Comparison of ENCODE assay signal across 8 cellular contexts in the genomic region with DNA sequence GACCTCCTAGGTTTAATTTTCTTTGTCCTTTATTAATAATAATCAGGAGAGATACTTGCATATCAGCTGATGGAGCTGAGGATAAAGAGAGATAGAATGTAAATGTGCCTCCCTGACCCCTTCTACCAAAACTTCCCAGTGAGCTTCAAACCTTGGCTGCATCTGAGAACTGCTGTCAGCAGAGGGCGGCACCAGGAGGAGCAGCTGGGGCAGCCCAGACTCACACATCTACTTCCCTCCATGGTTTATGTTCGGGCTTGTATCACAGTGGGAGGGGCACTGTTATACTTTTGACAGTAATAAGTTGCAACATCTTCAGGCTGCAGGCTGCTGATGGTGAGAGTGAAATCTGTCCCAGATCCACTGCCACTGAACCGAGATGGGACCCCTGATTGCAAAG.
DNase-seq lines count a peak whose midpoint lies in the region; ATAC-seq and TF ChIP-seq lines count a peak whose summit lies in the region.
"Not testable (repeated sequence)": the region's sequence is repeated elsewhere in the genome, so short reads cannot be mapped to it uniquely, and the experiment has no call there.

No MANE protein-coding gene starts in this region.

- H3K27me3 Mint-ChIP-seq in HFFc6 (ENCODE audit: insufficient read depth); activated naive CD8-positive, alpha-beta T cell treated with anti-CD3 and anti-CD28 coated beads, Interleukin-2, amount 50 U/mL, for 24 hours: not testable (repeated sequence)

- not testable (repeated sequence) for H3K4me1 Mint-ChIP-seq in HFFc6 (ENCODE audit: low read depth); activated naive CD8-positive, alpha-beta T cell treated with anti-CD3 and anti-CD28 coated beads, Interleukin-2, amount 50 U/mL, for 24 hours

- H3K4me3 ChIP-seq in MG63; RWPE2 (ENCODE audit: severe bottlenecking); gastroesophageal sphincter; lung; testis: not testable (repeated sequence)

- H3K27me3 ChIP-seq in MG63; RWPE2 (ENCODE audit: insufficient read depth, poor library complexity, severe bottlenecking); gastroesophageal sphincter; lung (ENCODE audit: control insufficient read depth, insufficient read depth); testis: not testable (repeated sequence)

- peak; percentile 97 for ATAC-seq in RWPE2 (ENCODE audit: low read depth)
- not testable (repeated sequence) for ATAC-seq in activated naive CD8-positive, alpha-beta T cell treated with anti-CD3 and anti-CD28 coated beads, Interleukin-2, amount 50 U/mL, for 24 hours
- ATAC-seq in gastroesophageal sphincter = peak; percentile 59
- ATAC-seq in lung (ENCODE audit: insufficient read depth, low FRiP score) = peak; percentile 34

- not testable (repeated sequence) for H3K27ac Mint-ChIP-seq in HFFc6; activated naive CD8-positive, alpha-beta T cell treated with anti-CD3 and anti-CD28 coated beads, Interleukin-2, amount 50 U/mL, for 24 hours

- not testable (repeated sequence) for TF ChIP-seq EP300 in gastroesophageal sphincter (IDR thresholded peaks at IDR 0.05)

- H3K36me3 ChIP-seq in MG63; RWPE2 (ENCODE audit: low read depth); gastroesophageal sphincter; lung (ENCODE audit: control insufficient read depth in 2 of 2, insufficient read depth in 2 of 2, low read length in 2 of 2); testis (ENCODE audit: low read depth, missing control alignments): not testable (repeated sequence)

- not testable (repeated sequence) for H3K9me3 ChIP-seq in MG63; RWPE2 (ENCODE audit: severe bottlenecking); gastroesophageal sphincter; lung (ENCODE audit: control insufficient read depth in 2 of 2, insufficient read depth in 1 of 2, low read length in 1 of 2); testis

- intact Hi-C loops in testis (cut with DNase I; ENCODE audit: low total_unique reads) = not testable (repeated sequence)

- not testable (repeated sequence) for H3K36me3 Mint-ChIP-seq in HFFc6 (ENCODE audit: low read depth); activated naive CD8-positive, alpha-beta T cell treated with anti-CD3 and anti-CD28 coated beads, Interleukin-2, amount 50 U/mL, for 24 hours (ENCODE audit: low read depth)

- not testable (repeated sequence) for TF ChIP-seq CTCF in HFFc6 (IDR thresholded peaks at IDR 0.05); gastroesophageal sphincter (IDR thresholded peaks at IDR 0.05); lung (IDR thresholded peaks at IDR 0.05; ENCODE audit: control extremely low read depth, extremely low read depth); testis (IDR thresholded peaks at IDR 0.05)
- TF ChIP-seq CTCF in RWPE2 (IDR thresholded peaks at IDR 0.05; ENCODE audit: poor library complexity, severe bottlenecking) = peak; percentile 20

- H3K27ac ChIP-seq in RWPE2 (ENCODE audit: poor library complexity, severe bottlenecking); gastroesophageal sphincter; lung (ENCODE audit: low read depth in 1 of 2, low read length in 1 of 2); testis: not testable (repeated sequence)

- TF ChIP-seq POLR2A in gastroesophageal sphincter (IDR thresholded peaks at IDR 0.05); testis (IDR thresholded peaks at IDR 0.05): not testable (repeated sequence)

- H3K9me3 Mint-ChIP-seq in HFFc6; activated naive CD8-positive, alpha-beta T cell treated with anti-CD3 and anti-CD28 coated beads, Interleukin-2, amount 50 U/mL, for 24 hours: not testable (repeated sequence)

- 0% methylated on average over 1 to 2 of the region's 3 CpGs for WGBS in gastroesophageal sphincter (ENCODE audit: low coverage in 1 of 2), 2 donors
- 3 to 4% methylated on average over 3 of the region's 3 CpGs for WGBS in lung, 2 donors
- 12 to 34% methylated on average over 3 of the region's 3 CpGs for WGBS in testis, 2 donors

- H3K4me1 ChIP-seq in RWPE2 (ENCODE audit: insufficient read depth, poor library complexity, severe bottlenecking); gastroesophageal sphincter; lung (ENCODE audit: control insufficient read depth in 2 of 2, insufficient read depth in 2 of 2, low read length in 2 of 2); testis: not testable (repeated sequence)

- H3K4me3 Mint-ChIP-seq in HFFc6; activated naive CD8-positive, alpha-beta T cell treated with anti-CD3 and anti-CD28 coated beads, Interleukin-2, amount 50 U/mL, for 24 hours: not testable (repeated sequence)

- DNase-seq in EH (ENCODE audit: low read depth) (peak; percentile 18), HFFc6 (peak; percentile 23), MG63 (peak; percentile 22), testis (peak; percentile 50)
- not testable (repeated sequence) for DNase-seq in RWPE2 (ENCODE audit: low spot score); lung (ENCODE audit: low spot score)
- peak; percentile 9 for DNase-seq in activated naive CD8-positive, alpha-beta T cell treated with anti-CD3 and anti-CD28 coated beads, Interleukin-2, amount 50 U/mL, for 24 hours
